In genomic region chr11:64285885-64286800, GRCh38 we compare ENCODE assay signal across 6 cellular contexts. TPM values are rescaled to one million over a fixed set of nuclear protein-coding genes. Genes with fewer than 3 reads are reported as not detected.
DNase-seq lines count a peak whose midpoint lies in the region; ATAC-seq and TF ChIP-seq lines count a peak whose summit lies in the region.

No MANE protein-coding gene starts in this region.

- peak overlapping the region; percentile 96 for H3K9ac ChIP-seq in adipocyte (ENCODE audit: low read length)
- peak overlapping the region; percentile 95 for H3K9ac ChIP-seq in mucosa of stomach (ENCODE audit: low read length)

- H3K9me3 ChIP-seq in BE2C (no peaks in the 10 kb centered on the region), adipocyte (ENCODE audit: control insufficient read depth, low read length) (no peaks in the 10 kb centered on the region), mucosa of stomach (ENCODE audit: control insufficient read depth, low read length) (no peaks in the 10 kb centered on the region)

- no peaks in the 10 kb centered on the region for H3K36me3 ChIP-seq in BE2C
- peaks cover 4% of the 10 kb centered on the region for H3K36me3 ChIP-seq in adipocyte (ENCODE audit: control insufficient read depth, insufficient read depth, low read length, severe bottlenecking)
- no peaks in the 10 kb centered on the region for H3K36me3 ChIP-seq in mucosa of stomach (ENCODE audit: control insufficient read depth, insufficient read depth, low read length)

- TF ChIP-seq CTCF in BE2C (IDR thresholded peaks at IDR 0.05; ENCODE audit: low read depth, low read length): 0 out of 2 replicates have a peak, but pooled peaks have one; percentile 19

- ATAC-seq in GM21723 (IDR thresholded peaks at IDR 0.05; ENCODE audit: unreplicated experiment): no peak

- H3K27me3 ChIP-seq in BE2C (peaks cover 11% of the 10 kb centered on the region), adipocyte (replicated peaks; ENCODE audit: control insufficient read depth, insufficient read depth, low read length) (no peaks in the 10 kb centered on the region), mucosa of stomach (ENCODE audit: control insufficient read depth, insufficient read depth, low read length) (peaks cover 12% of the 10 kb centered on the region)

- DNase-seq in BE2C (no peak), adipocyte (ENCODE audit: low read depth) (no peak), nucleus accumbens (lab: John Stamatoyannopoulos, UW) (no peak)
- DNase-seq in Jurkat, Clone E6-1 (ENCODE audit: low read depth, low spot score): no peak

- H3K4me1 ChIP-seq in BE2C (no peaks in the 10 kb centered on the region), adipocyte (ENCODE audit: control insufficient read depth, insufficient read depth, low read length) (peaks cover 16% of the 10 kb centered on the region), mucosa of stomach (ENCODE audit: control insufficient read depth, insufficient read depth, low read length) (peaks cover 34% of the 10 kb centered on the region)

- H3K4me3 ChIP-seq in BE2C (ENCODE audit: low read depth, low read length): peak overlapping the region; percentile 69
- peak overlapping the region; percentile 80 for H3K4me3 ChIP-seq in Jurkat, Clone E6-1 (ENCODE audit: low read length)
- peak overlapping the region; percentile 91 for H3K4me3 ChIP-seq in adipocyte (ENCODE audit: low read length)
- H3K4me3 ChIP-seq in mucosa of stomach (ENCODE audit: low read length): peak overlapping the region; percentile 50

RNA-seq across cellular contexts. Expression of gene GPR137, which starts 0.5 kb away (rescaled TPM):
- 20.2 TPM for polyA plus RNA-seq in BE2C (2012; ENCODE audit: insufficient read depth, insufficient read length, low read depth)
- 43.7 TPM for polyA plus RNA-seq in Jurkat, Clone E6-1 (2012; ENCODE audit: insufficient read depth, insufficient read length)

RNA-seq across cellular contexts. Expression of gene BAD, which starts 1.7 kb away (rescaled TPM):
- 48.1 TPM for polyA plus RNA-seq in BE2C (2012; ENCODE audit: insufficient read depth, insufficient read length, low read depth)
- polyA plus RNA-seq in Jurkat, Clone E6-1 (2012; ENCODE audit: insufficient read depth, insufficient read length): 37.3 TPM

RNA-seq across cellular contexts. Expression of gene KCNK4, which starts 5.0 kb away (rescaled TPM):
- polyA plus RNA-seq in BE2C (2012; ENCODE audit: insufficient read depth, insufficient read length, low read depth): not detected
- not detected for polyA plus RNA-seq in Jurkat, Clone E6-1 (2012; ENCODE audit: insufficient read depth, insufficient read length)

RNA-seq across cellular contexts. Expression of gene CATSPERZ, which starts 14.0 kb away (rescaled TPM):
- not detected for polyA plus RNA-seq in BE2C (2012; ENCODE audit: insufficient read depth, insufficient read length, low read depth)
- not detected for polyA plus RNA-seq in Jurkat, Clone E6-1 (2012; ENCODE audit: insufficient read depth, insufficient read length)

RNA-seq across cellular contexts. Expression of gene ESRRA, which starts 19.2 kb away (rescaled TPM):
- 45.7 TPM for polyA plus RNA-seq in BE2C (2012; ENCODE audit: insufficient read depth, insufficient read length, low read depth)
- polyA plus RNA-seq in Jurkat, Clone E6-1 (2012; ENCODE audit: insufficient read depth, insufficient read length): 19.9 TPM
